In genomic region chr12:100842156-100842555, GRCh38 we compare ENCODE assay signal across 21 cellular contexts. TPM values are rescaled to one million over a fixed set of nuclear protein-coding genes. Genes with fewer than 3 reads are reported as not detected.
DNase-seq lines count a peak whose midpoint lies in the region; ATAC-seq, FAIRE-seq and TF ChIP-seq lines count a peak whose summit lies in the region.
"Had no signal": no experiment of that assay in that cellular context is flagged by ENCODE, and none has a peak within 500 bp of the region (broad histone marks: within the 10 kb centered on the region; RNA-seq: fewer than 3 reads in every experiment).

No MANE protein-coding gene starts in this region.

- H3K4me1 Mint-ChIP-seq in Caco-2 (ENCODE audit: low read depth, unreplicated experiment) = peaks cover 9% of the 10 kb centered on the region

- no peaks in the 10 kb centered on the region for H3K27me3 ChIP-seq in Caco-2 (replicated peaks; ENCODE audit: control insufficient read depth, insufficient read depth, low read length)
- H3K27me3 ChIP-seq: Peyer's patch had no signal

- H3K9me3 Mint-ChIP-seq in Caco-2 (ENCODE audit: unreplicated experiment) = peaks cover 11% of the 10 kb centered on the region

- CTCF ChIA-PET in Caco-2 (lab: Charles Lee) = no interaction called here

- H3K36me3 ChIP-seq in Caco-2 (ENCODE audit: control insufficient read depth, insufficient read depth, low read length) = no peaks in the 10 kb centered on the region
- H3K36me3 ChIP-seq: Peyer's patch had no signal

- no peak overlapping the region for H3K4me3 Mint-ChIP-seq in Caco-2 (ENCODE audit: unreplicated experiment)

- H3K27me3 Mint-ChIP-seq in Caco-2 (ENCODE audit: insufficient read depth, unreplicated experiment) = peaks cover 18% of the 10 kb centered on the region

- no peaks in the 10 kb centered on the region for H3K36me3 Mint-ChIP-seq in Caco-2 (ENCODE audit: insufficient read depth, unreplicated experiment)

- DNase-seq in DMS53 (lab: John Stamatoyannopoulos, UW) (peak; percentile 19), DMS53 treated with DMSO at 0.1 percent for 48 hours (lab: John Stamatoyannopoulos, UW; ENCODE audit: unreplicated experiment) (no peak), astrocyte of the spinal cord (ENCODE audit: low read depth, low spot score) (peak; percentile 75), fibroblast of the aortic adventitia (ENCODE audit: low read depth) (peak; percentile 8), C1 segment of cervical spinal cord (lab: John Stamatoyannopoulos, UW) (no peak), urothelium cell line (ENCODE audit: low spot score) (no peak), Caco-2 (no peak)
- DNase-seq: DMS79, IMR-90, NCI-H1048, NCI-H1694, NCI-H446, NCI-H82, Peyer's patch, Right ventricle myocardium superior had no signal

- no peaks in the 10 kb centered on the region for H3K9me3 ChIP-seq in Caco-2
- H3K9me3 ChIP-seq: Peyer's patch had no signal

- in situ Hi-C loops in astrocyte of the spinal cord (cut with HindIII; ENCODE audit: low sequenced_read_pairs) = no loop called here

- POLR2A ChIA-PET in Caco-2 (lab: Charles Lee) = no interaction called here

- BruUV-seq in Caco-2 (replicated peaks; lab: Mats Ljungman, UMichigan) = no TSS peak

- H3K4me1 ChIP-seq in Caco-2 = no peaks in the 10 kb centered on the region
- H3K4me1 ChIP-seq: Peyer's patch had no signal

- no peak overlapping the region for H3K27ac Mint-ChIP-seq in Caco-2 (ENCODE audit: unreplicated experiment)

- intact Hi-C loops in Caco-2 (cut with micrococcal nuclease; ENCODE audit: unreplicated experiment) = no loop called here

- H3K4me3 ChIP-seq in astrocyte of the spinal cord (ENCODE audit: low read depth, low read length) = no peak overlapping the region
- no peak overlapping the region for H3K4me3 ChIP-seq in fibroblast of the aortic adventitia (ENCODE audit: low read depth, low read length)
- no peak overlapping the region for H3K4me3 ChIP-seq in Caco-2 (ENCODE audit: low read depth, low read length)
- H3K4me3 ChIP-seq: Peyer's patch had no signal

- ATAC-seq in GM18519 (IDR thresholded peaks at IDR 0.05; ENCODE audit: low FRiP score, unreplicated experiment) = no peak
- ATAC-seq: HCT116 had no signal

- no peak for TF ChIP-seq CTCF in astrocyte of the spinal cord (IDR thresholded peaks at IDR 0.05; ENCODE audit: low read depth, low read length)
- no peak for TF ChIP-seq CTCF in fibroblast of the aortic adventitia (IDR thresholded peaks at IDR 0.05; ENCODE audit: insufficient read depth, low read length)
- TF ChIP-seq CTCF in Caco-2 (IDR thresholded peaks at IDR 0.05; ENCODE audit: insufficient read depth in 1 of 2, low read depth in 1 of 2, low read length in 1 of 2, severe bottlenecking in 1 of 2, unreplicated experiment in 1 of 2) = no peak

- FAIRE-seq in urothelium cell line (lab: Jason Lieb, UNC) = no peak
- FAIRE-seq: G401.6, GM12891, GM19239 had no signal

RNA-seq across cellular contexts. Expression of gene ANO4, which starts 47.6 kb away (rescaled TPM):
- 0.18 and 1.6 TPM in 2 replicates for total RNA-seq in fibroblast of the aortic adventitia (ENCODE audit: low replicate concordance)
- total RNA-seq in Caco-2 (2022) = 0.09 TPM in 1 of 2 replicates, not detected in the other
- total RNA-seq: HT-29, Right ventricle myocardium superior had no signal

Comparison
In these comparisons a context has a peak if more than half of its experiments do, and no peak if none do; other contexts are left out.
1. DNase-seq: peak in DMS53 (single experiment), astrocyte of the spinal cord (single experiment) and fibroblast of the aortic adventitia (single experiment); none in DMS53 treated with DMSO at 0.1 percent for 48 hours (single experiment), C1 segment of cervical spinal cord (0 of 14), urothelium cell line (single experiment) and Caco-2 (0 of 2).